ENCODE assay signal across 9 cellular contexts in the genomic region with DNA sequence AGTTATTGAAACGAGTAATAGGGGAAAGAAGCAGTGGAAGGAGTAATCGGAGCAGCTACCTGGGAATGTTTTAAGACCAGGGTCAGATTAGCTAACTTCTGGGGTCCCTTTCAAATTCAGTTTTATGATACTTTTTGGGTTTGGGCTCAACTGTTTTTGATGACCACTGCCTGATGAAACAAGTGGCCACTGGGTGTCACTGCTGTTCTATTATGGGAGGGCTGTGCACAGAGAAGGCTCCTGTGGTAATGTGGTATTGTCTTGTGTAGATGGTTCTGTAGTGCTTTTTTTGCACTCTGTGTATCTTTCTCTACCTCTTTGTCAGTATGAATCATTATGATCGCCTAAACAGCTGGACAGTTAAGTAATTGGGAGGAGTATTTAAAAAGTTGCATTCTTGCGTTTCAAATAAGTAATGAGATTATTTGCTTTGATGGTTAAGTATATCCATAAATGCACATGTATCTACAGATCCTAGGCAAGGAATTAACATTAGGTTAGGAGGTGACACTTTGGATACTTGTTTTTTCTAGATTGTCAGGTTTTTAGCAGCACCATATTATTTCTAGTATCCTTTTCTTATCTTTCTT.
DNase-seq lines count a peak whose midpoint lies in the region; ATAC-seq and TF ChIP-seq lines count a peak whose summit lies in the region.
"Had no signal": no experiment of that assay in that cellular context is flagged by ENCODE, and none has a peak within 500 bp of the region (broad histone marks: within the 10 kb centered on the region; RNA-seq: fewer than 3 reads in every experiment).

No MANE protein-coding gene starts in this region.

- H3K27ac Mint-ChIP-seq in MCF 10A (ENCODE audit: low read depth, unreplicated experiment), result no peak overlapping the region

- CTCF ChIA-PET in MCF 10A (lab: Yijun Ruan, JAX), result interaction anchor here (0.6 to 6.0 kb wide), 59 partner anchors 8 to 1906 kb away, joined by 3 to 75 read pairs (median 4); no protein-coding TSS in a partner anchor

- no peak overlapping the region for H3K9ac ChIP-seq in OCI-LY3 (ENCODE audit: low read length)
- H3K9ac ChIP-seq: BLaER1 treated with 17β-estradiol and CSF1 and Interleukin-3, amounts not matched to agents 10 nM and 100 nM had no signal

- no peak overlapping the region for H2AFZ ChIP-seq in OCI-LY3 (ENCODE audit: low read depth, low read length)

- BruUV-seq in MCF 10A (replicated peaks; lab: Mats Ljungman, UMichigan), result no TSS peak

- peaks cover 12% of the 10 kb centered on the region for H3K4me1 Mint-ChIP-seq in MCF 10A (ENCODE audit: insufficient read depth, unreplicated experiment)

- H4K20me1 ChIP-seq in OCI-LY3 (ENCODE audit: insufficient read depth, low read length), result no peaks in the 10 kb centered on the region
- H4K20me1 ChIP-seq: BLaER1 treated with 17β-estradiol and CSF1 and Interleukin-3, amounts not matched to agents 10 nM and 100 nM had no signal

- ATAC-seq in GM21576 (IDR thresholded peaks at IDR 0.05; ENCODE audit: unreplicated experiment), result peak; percentile 92

- H3K27me3 Mint-ChIP-seq in MCF 10A (ENCODE audit: insufficient read depth, unreplicated experiment), result no peaks in the 10 kb centered on the region

- H3K79me2 ChIP-seq in OCI-LY3 (ENCODE audit: low read length), result no peaks in the 10 kb centered on the region

- DNase-seq in NCI-H1694 treated with DMSO at 0.1 percent for 48 hours (lab: John Stamatoyannopoulos, UW), result peak; percentile 8
- no peak for DNase-seq in NCI-H1694 (lab: John Stamatoyannopoulos, UW)
- peak; percentile 81 for DNase-seq in HT-29 (ENCODE audit: low spot score)
- DNase-seq in MCF 10A (ENCODE audit: unreplicated experiment), result peak; percentile 71
- peak; percentile 86 for DNase-seq in inferior parietal cortex (ENCODE audit: extremely low spot score)
- DNase-seq in stimulated activated CD4-positive, alpha-beta T cell treated with anti-CD3 and anti-CD28 coated beads, Interleukin-2, amount 100 ng/mL, for 48 hours, result peak; percentile 45 to 48

- no peaks in the 10 kb centered on the region for H3K36me3 ChIP-seq in OCI-LY3 (replicated peaks; ENCODE audit: low read depth, low read length)
- H3K36me3 ChIP-seq: BLaER1 treated with 17β-estradiol and CSF1 and Interleukin-3, amounts not matched to agents 10 nM and 100 nM had no signal

- no peaks in the 10 kb centered on the region for H3K9me3 ChIP-seq in OCI-LY3 (ENCODE audit: insufficient read depth, low read length)

- H3K27me3 ChIP-seq in OCI-LY3 (ENCODE audit: low read depth, low read length), result no peaks in the 10 kb centered on the region
- H3K27me3 ChIP-seq: BLaER1 treated with 17β-estradiol and CSF1 and Interleukin-3, amounts not matched to agents 10 nM and 100 nM had no signal

- H3K27ac ChIP-seq in OCI-LY3 (ENCODE audit: low read length), result no peak overlapping the region

- peaks cover 9% of the 10 kb centered on the region for H3K4me1 ChIP-seq in OCI-LY3 (ENCODE audit: low read length)

- H3K9me3 Mint-ChIP-seq in MCF 10A (ENCODE audit: unreplicated experiment), result no peaks in the 10 kb centered on the region

- H3K4me3 Mint-ChIP-seq in MCF 10A (ENCODE audit: unreplicated experiment), result no peak overlapping the region

- intact Hi-C loops in MCF 10A (cut with micrococcal nuclease), result loop anchor here (1.0 to 10.0 kb wide), 8 partner anchors 38 to 1553 kb away; partner anchors contain the start of gene PKD1L1

- H3K4me3 ChIP-seq in OCI-LY3 (ENCODE audit: low read length), result no peak overlapping the region
- H3K4me3 ChIP-seq: BLaER1 treated with 17β-estradiol and CSF1 and Interleukin-3, amounts not matched to agents 10 nM and 100 nM had no signal

- TF ChIP-seq CTCF in OCI-LY3 (IDR thresholded peaks at IDR 0.05; ENCODE audit: low read depth, low read length) (peak; percentile 79), MCF 10A (IDR thresholded peaks at IDR 0.05; ENCODE audit: unreplicated experiment) (peak; percentile 76)

- POLR2A ChIA-PET in MCF 10A (lab: Yijun Ruan, JAX), result no interaction called here

- peak overlapping the region; percentile 27; the same call in 1 of the 2 replicates for H3K4me2 ChIP-seq in OCI-LY3 (ENCODE audit: low read length)

- H3K36me3 Mint-ChIP-seq in MCF 10A (ENCODE audit: insufficient read depth, unreplicated experiment), result no peaks in the 10 kb centered on the region
